21 cellular contexts compared by ENCODE assay signal in the genomic region with DNA sequence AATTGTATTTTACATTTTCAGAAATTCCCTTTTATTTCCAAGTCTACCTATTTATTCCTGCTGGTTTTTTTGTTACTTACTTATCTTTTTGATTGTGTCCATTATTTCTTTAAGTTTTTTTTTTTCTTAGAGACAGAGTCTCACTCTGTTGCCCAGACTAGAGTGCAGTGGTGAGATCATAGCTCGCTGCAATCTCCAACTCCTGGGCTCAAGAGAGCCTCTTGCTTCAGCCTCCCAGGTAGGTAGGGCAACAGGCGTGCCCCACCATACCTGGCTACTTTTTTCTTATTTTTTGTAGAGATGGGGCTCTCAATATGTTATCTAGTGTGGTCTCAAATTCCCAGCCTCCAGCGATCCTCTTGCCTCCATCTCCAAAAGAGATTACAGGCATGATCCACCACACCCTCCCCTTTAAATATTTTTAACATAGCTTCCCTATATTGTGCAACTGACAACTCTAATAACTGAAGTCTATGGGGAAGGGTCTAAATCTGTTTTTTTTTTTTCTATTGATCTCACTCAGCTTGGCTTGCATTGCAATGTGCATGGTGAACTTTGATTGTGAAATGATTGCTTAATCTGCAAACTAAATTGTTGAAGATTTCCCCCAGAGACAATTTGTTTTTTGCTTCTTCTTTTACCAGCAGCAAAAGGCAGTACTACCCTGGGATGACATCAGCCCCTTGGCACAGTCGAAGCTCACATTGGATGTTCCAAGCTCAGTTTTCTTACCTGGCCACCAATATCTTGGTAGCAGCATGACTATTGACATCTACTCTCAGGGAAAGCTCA. TPM values are rescaled to one million over a fixed set of nuclear protein-coding genes. Genes with fewer than 3 reads are reported as not detected.
DNase-seq lines count a peak whose midpoint lies in the region; ATAC-seq and TF ChIP-seq lines count a peak whose summit lies in the region.
"Had no signal": no experiment of that assay in that cellular context is flagged by ENCODE, and none has a peak within 500 bp of the region (broad histone marks: within the 10 kb centered on the region; RNA-seq: fewer than 3 reads in every experiment).

No MANE protein-coding gene starts in this region.

- ATAC-seq in GM21367 (IDR thresholded peaks at IDR 0.05; ENCODE audit: unreplicated experiment) (peak; percentile 23), HG02884 (IDR thresholded peaks at IDR 0.05; ENCODE audit: unreplicated experiment) (no peak)
- ATAC-seq: activated CD8-positive, alpha-beta T cell treated with anti-CD3 and anti-CD28 coated beads for 36 hours; activated T-cell treated with anti-CD3 and anti-CD28 coated beads, Interleukin-2, amount 50 U/mL, for 4 hours; T-helper 17 cell; WTC11 had no signal

- H3K4me1 Mint-ChIP-seq in IgD-negative memory B cell (peaks cover 23 to 32% (median 26%) of the 10 kb centered on the region in 3 donors), type B pancreatic cell (ENCODE audit: unreplicated experiment) (no peaks in the 10 kb centered on the region)
- H3K4me1 Mint-ChIP-seq: nephron progenitor cell, T-helper 17 cell, WTC11 had no signal

- H3K9me3 Mint-ChIP-seq in IgD-negative memory B cell (no peaks in the 10 kb centered on the region), type B pancreatic cell (no peaks in the 10 kb centered on the region)
- H3K9me3 Mint-ChIP-seq: activated CD8-positive, alpha-beta T cell treated with anti-CD3 and anti-CD28 coated beads for 36 hours; activated T-cell treated with anti-CD3 and anti-CD28 coated beads, Interleukin-2, amount 50 U/mL, for 4 hours; nephron progenitor cell had no signal

- no peak for TF ChIP-seq CTCF in type B pancreatic cell (conservative IDR thresholded peaks at IDR 0.05)

- DNase-seq in SKM-1 (lab: John Stamatoyannopoulos, UW; ENCODE audit: unreplicated experiment) (peak; percentile 20), type B pancreatic cell (ENCODE audit: extremely low spot score, unreplicated experiment) (no peak), dermis blood vessel endothelial cell (no peak), NCI-H1930 (lab: John Stamatoyannopoulos, UW) (no peak)
- DNase-seq: activated CD8-positive, alpha-beta T cell treated with anti-CD3 and anti-CD28 coated beads for 36 hours; activated naive CD4-positive, alpha-beta T cell treated with anti-CD3 and anti-CD28 coated beads, Interleukin-2, amount 50 U/mL, for 16 hours; activated T-cell treated with anti-CD3 and anti-CD28 coated beads, Interleukin-2, amount 50 U/mL, for 4 hours; Calu3; islet precursor cell; NCI-H1694 treated with DMSO at 0.1 percent for 48 hours; NCI-H345; nephron progenitor cell; Right ventricle myocardium superior; stimulated activated CD4-positive, alpha-beta T cell treated with anti-CD3 and anti-CD28 coated beads, Interleukin-2, amount 100 ng/mL, for 48 hours; substantia nigra; T-helper 17 cell had no signal

- H3K27ac Mint-ChIP-seq in IgD-negative memory B cell: peak overlapping the region in 2 of 3 donors; percentile 2 to 39
- H3K27ac Mint-ChIP-seq in type B pancreatic cell: no peak overlapping the region
- H3K27ac Mint-ChIP-seq: activated CD8-positive, alpha-beta T cell treated with anti-CD3 and anti-CD28 coated beads for 36 hours; nephron progenitor cell; progenitor cell of endocrine pancreas; T-helper 17 cell; WTC11 had no signal

- H3K36me3 Mint-ChIP-seq in IgD-negative memory B cell (peaks cover 2% of the 10 kb centered on the region), type B pancreatic cell (no peaks in the 10 kb centered on the region)
- H3K36me3 Mint-ChIP-seq: WTC11 had no signal

- H3K4me3 Mint-ChIP-seq in IgD-negative memory B cell (peak overlapping the region in 1 of 4 donors; percentile 77), type B pancreatic cell (no peak overlapping the region)
- H3K4me3 Mint-ChIP-seq: activated CD8-positive, alpha-beta T cell treated with anti-CD3 and anti-CD28 coated beads for 36 hours; activated T-cell treated with anti-CD3 and anti-CD28 coated beads, Interleukin-2, amount 50 U/mL, for 4 hours; nephron progenitor cell; T-helper 17 cell; WTC11 had no signal

- peaks cover 5% of the 10 kb centered on the region for H3K27me3 Mint-ChIP-seq in IgD-negative memory B cell
- peaks cover 16% of the 10 kb centered on the region for H3K27me3 Mint-ChIP-seq in type B pancreatic cell
- H3K27me3 Mint-ChIP-seq: progenitor cell of endocrine pancreas had no signal

RNA-seq across cellular contexts. Expression of a gene that starts 25.7 kb away (rescaled TPM):
- 189 TPM for polyA plus RNA-seq in IgD-negative memory B cell
- total RNA-seq in type B pancreatic cell (ENCODE audit: low replicate concordance) (5.9 and 8.5 TPM in 2 replicates), dermis blood vessel endothelial cell (1.2 and 1.9 TPM in 2 replicates)
